8 cellular contexts compared by ENCODE assay signal in genomic region chr12:28189774-28190320, GRCh38. TPM values are rescaled to one million over a fixed set of nuclear protein-coding genes. Genes with fewer than 3 reads are reported as not detected.
A peak's percentile ranks its signal among the peaks of the same experiment; 100 is the strongest.
DNase-seq lines count a peak whose midpoint lies in the region; ATAC-seq and TF ChIP-seq lines count a peak whose summit lies in the region.

No MANE protein-coding gene starts in this region.

- H3K36me3 ChIP-seq in ascending aorta (peaks cover 0 to 4% of the 10 kb centered on the region in 2 donors), left lung (peaks cover 0 to 6% of the 10 kb centered on the region in 2 donors), testis (ENCODE audit: low read depth, missing control alignments) (no peaks in the 10 kb centered on the region)

- peaks cover 60% of the 10 kb centered on the region for H3K4me1 Mint-ChIP-seq in CD4-positive, alpha-beta T cell (ENCODE audit: low read depth)
- peaks cover 18 to 46% (median 39%) of the 10 kb centered on the region in 3 donors for H3K4me1 Mint-ChIP-seq in IgD-negative memory B cell

- POLR2A ChIA-PET in CD4-positive, alpha-beta T cell (lab: Charles Lee): interaction anchor here (0.6 to 3.2 kb wide), 16 partner anchors 10 to 1357 kb away, joined by 3 to 23 read pairs (median 5); partner anchors contain the start of genes ITPR2, KLHL42 and MANSC4

- ATAC-seq in CD4-positive, alpha-beta T cell (ENCODE audit: poor library complexity): no peak
- ATAC-seq in left lung (no peak), HG03378 (IDR thresholded peaks at IDR 0.05; ENCODE audit: unreplicated experiment) (no peak), HG02571 (IDR thresholded peaks at IDR 0.05; ENCODE audit: unreplicated experiment) (no peak)

- DNase-seq in CD4-positive, alpha-beta T cell: peak in 5 of 10 experiments; percentile 0 to 11 (median 5)
- DNase-seq in ascending aorta (ENCODE audit: low spot score in 2 of 2) (no peak), left lung (no peak), testis (peak; percentile 15), G401 (ENCODE audit: low spot score) (no peak)

- CTCF ChIA-PET in CD4-positive, alpha-beta T cell (lab: Charles Lee): interaction anchor here (0.6 kb wide), 1 partner anchor 89 kb away, joined by 3 read pairs; no protein-coding TSS in a partner anchor

- peaks cover 0 to 5% of the 10 kb centered on the region in 2 donors for H3K4me1 ChIP-seq in ascending aorta
- peaks cover 6 to 9% of the 10 kb centered on the region in 2 donors for H3K4me1 ChIP-seq in left lung
- H3K4me1 ChIP-seq in testis: peaks cover 15% of the 10 kb centered on the region

- H3K27ac Mint-ChIP-seq in CD4-positive, alpha-beta T cell: peak overlapping the region; percentile 99
- H3K27ac Mint-ChIP-seq in IgD-negative memory B cell: peak overlapping the region; percentile 99 to 100 (median 99)

- 41 to 56% methylated on average over 10 of the region's 10 CpGs for WGBS in testis, 2 donors

- no peak for TF ChIP-seq CTCF in CD4-positive, alpha-beta T cell (IDR thresholded peaks at IDR 0.05)
- TF ChIP-seq CTCF in ascending aorta (IDR thresholded peaks at IDR 0.05) (no peak), left lung (IDR thresholded peaks at IDR 0.05) (no peak), testis (IDR thresholded peaks at IDR 0.05) (no peak)

- H3K9me3 ChIP-seq in CD4-positive, alpha-beta T cell (ENCODE audit: control insufficient read depth, low read length): no peaks in the 10 kb centered on the region
- H3K9me3 ChIP-seq in ascending aorta: no peaks in the 10 kb centered on the region
- H3K9me3 ChIP-seq in left lung: peaks cover 0 to 3% of the 10 kb centered on the region in 2 donors
- H3K9me3 ChIP-seq in testis: no peaks in the 10 kb centered on the region

- H3K27ac ChIP-seq in CD4-positive, alpha-beta T cell (ENCODE audit: low read depth, low read length): peak overlapping the region; percentile 98
- peak overlapping the region; percentile 96 to 100 for H3K27ac ChIP-seq in ascending aorta
- peak overlapping the region; percentile 94 to 98 for H3K27ac ChIP-seq in left lung
- peak overlapping the region; percentile 95 to 98 for H3K27ac ChIP-seq in testis

- intact Hi-C loops in CD4-positive, alpha-beta T cell (cut with DNase I, micrococcal nuclease): loop anchor here (2.0 to 10.0 kb wide), 9 partner anchors 17 to 1185 kb away; partner anchors contain the start of genes MED21 (in 1 of the 2), MRPS35 (in 1 of the 2), STK38L (in 1 of the 2) and TM7SF3 (in 1 of the 2)
- intact Hi-C loops in ascending aorta (cut with DNase I): loop anchor here (1.0 to 5.0 kb wide), 3 partner anchors 60 to 218 kb away; partner anchors contain the start of gene PTHLH
- intact Hi-C loops in left lung (cut with DNase I): no loop called here
- intact Hi-C loops in testis (cut with DNase I; ENCODE audit: low total_unique reads): no loop called here

- H3K4me3 Mint-ChIP-seq in CD4-positive, alpha-beta T cell: peak overlapping the region; percentile 97
- peak overlapping the region; percentile 96 to 100 (median 98) for H3K4me3 Mint-ChIP-seq in IgD-negative memory B cell

- H3K27me3 ChIP-seq in CD4-positive, alpha-beta T cell (ENCODE audit: control insufficient read depth, insufficient read depth, low read length): no peaks in the 10 kb centered on the region
- H3K27me3 ChIP-seq in ascending aorta (no peaks in the 10 kb centered on the region), left lung (no peaks in the 10 kb centered on the region), testis (no peaks in the 10 kb centered on the region)

- peaks cover 43% of the 10 kb centered on the region for H3K36me3 Mint-ChIP-seq in CD4-positive, alpha-beta T cell (ENCODE audit: low read depth)
- H3K36me3 Mint-ChIP-seq in IgD-negative memory B cell: peaks cover 11% of the 10 kb centered on the region

- no peak for TF ChIP-seq POLR2A in testis (IDR thresholded peaks at IDR 0.05)

- H3K4me3 ChIP-seq in ascending aorta (peak overlapping the region; percentile 80 to 87), left lung (peak overlapping the region; percentile 74 to 88), testis (peak overlapping the region; percentile 92 to 95)

- in situ Hi-C loops in G401 (cut with HindIII; ENCODE audit: low sequenced_read_pairs): no loop called here

- H3K27me3 Mint-ChIP-seq in CD4-positive, alpha-beta T cell: no peaks in the 10 kb centered on the region
- no peaks in the 10 kb centered on the region for H3K27me3 Mint-ChIP-seq in IgD-negative memory B cell

- peaks cover 7% of the 10 kb centered on the region for H3K9me3 Mint-ChIP-seq in CD4-positive, alpha-beta T cell
- H3K9me3 Mint-ChIP-seq in IgD-negative memory B cell: peaks cover 0 to 7% (median 4%) of the 10 kb centered on the region in 3 donors

RNA-seq across cellular contexts. Expression of gene CCDC91, which starts 0.4 kb away (rescaled TPM):
- total RNA-seq in CD4-positive, alpha-beta T cell: 10 to 100 TPM; 52.9 to 55.3 TPM
- polyA plus RNA-seq in IgD-negative memory B cell (67.5 TPM), testis (ENCODE audit: insufficient read depth, low read depth, low replicate concordance) (60.6 TPM)
- total RNA-seq in ascending aorta (13.5 TPM), left lung (10 to 100 TPM; 18.5 to 22.0 TPM), testis (100 to 1,000 TPM in 1 of 2 donors, 10 to 100 TPM in 1; 92.1 to 226 TPM)
- total RNA-seq in G401 (2014; rRNA removed; shearing (Covaris generic)): 8.3 and 9.1 TPM in 2 replicates

Comparison
In these comparisons a context has a peak if more than half of its experiments do, and no peak if none do; other contexts are left out.
1. intact Hi-C loops: an anchor here in CD4-positive, alpha-beta T cell (2.0 to 10.0 kb wide) and ascending aorta (1.0 to 5.0 kb wide); none called in left lung and testis.